Comparison of ENCODE assay signal across 13 cellular contexts in genomic region chr18:60910534-60910933, GRCh38.
"Had no signal": no experiment of that assay in that cellular context is flagged by ENCODE, and none has a peak within 500 bp of the region (broad histone marks: within the 10 kb centered on the region; RNA-seq: fewer than 3 reads in every experiment).

No MANE protein-coding gene starts in this region.

- H3K27me3 Mint-ChIP-seq: activated CD4-positive, alpha-beta memory T cell treated with anti-CD3 and anti-CD28 coated beads for 36 hours; brain; naive B cell had no signal

- H3K36me3 Mint-ChIP-seq: activated CD4-positive, alpha-beta memory T cell treated with anti-CD3 and anti-CD28 coated beads for 36 hours; brain; mesothelial cell of epicardium; naive B cell; stimulated activated effector memory CD8-positive, alpha-beta T cell treated with anti-CD3 and anti-CD28 coated beads, Interleukin-12 subunit alpha, Interleukin-12 subunit beta, amount 100 ng/mL, for 72 hours had no signal

- H3K4me1 ChIP-seq: esophagus muscularis mucosa, parathyroid adenoma had no signal

- DNase-seq: activated CD4-positive, alpha-beta memory T cell treated with anti-CD3 and anti-CD28 coated beads for 36 hours; activated naive CD4-positive, alpha-beta T cell; activated T-cell treated with anti-CD3 and anti-CD28 coated beads, Interleukin-2, amount 50 U/mL, for 72 hours; kidney glomerular epithelial cell; naive B cell; trophoblast cell had no signal

- H2AFZ ChIP-seq: hepatocyte, parathyroid adenoma had no signal

- H3K27ac Mint-ChIP-seq: activated CD4-positive, alpha-beta memory T cell treated with anti-CD3 and anti-CD28 coated beads for 36 hours; activated T-cell treated with anti-CD3 and anti-CD28 coated beads, Interleukin-2, amount 50 U/mL, for 72 hours; brain; mesothelial cell of epicardium; naive B cell; stimulated activated effector memory CD8-positive, alpha-beta T cell treated with anti-CD3 and anti-CD28 coated beads, Interleukin-12 subunit alpha, Interleukin-12 subunit beta, amount 100 ng/mL, for 72 hours had no signal

- H3K4me3 Mint-ChIP-seq: activated CD4-positive, alpha-beta memory T cell treated with anti-CD3 and anti-CD28 coated beads for 36 hours; activated T-cell treated with anti-CD3 and anti-CD28 coated beads, Interleukin-2, amount 50 U/mL, for 72 hours; brain; mesothelial cell of epicardium; naive B cell; stimulated activated effector memory CD8-positive, alpha-beta T cell treated with anti-CD3 and anti-CD28 coated beads, Interleukin-12 subunit alpha, Interleukin-12 subunit beta, amount 100 ng/mL, for 72 hours had no signal

- H3K27ac ChIP-seq: esophagus muscularis mucosa, hepatocyte, parathyroid adenoma had no signal

- H3K9ac ChIP-seq: parathyroid adenoma had no signal

- H3K4me3 ChIP-seq: esophagus muscularis mucosa, hepatocyte, smooth muscle cell had no signal

- H3K9me3 Mint-ChIP-seq: mesothelial cell of epicardium had no signal

- H3K4me1 Mint-ChIP-seq: brain; mesothelial cell of epicardium; naive B cell; stimulated activated effector memory CD8-positive, alpha-beta T cell treated with anti-CD3 and anti-CD28 coated beads, Interleukin-12 subunit alpha, Interleukin-12 subunit beta, amount 100 ng/mL, for 72 hours had no signal

- ATAC-seq: activated T-cell treated with anti-CD3 and anti-CD28 coated beads, Interleukin-2, amount 50 U/mL, for 72 hours; stimulated activated effector memory CD8-positive, alpha-beta T cell treated with anti-CD3 and anti-CD28 coated beads, Interleukin-12 subunit alpha, Interleukin-12 subunit beta, amount 100 ng/mL, for 72 hours had no signal

- H3K9me3 ChIP-seq: esophagus muscularis mucosa had no signal

- H3K36me3 ChIP-seq: esophagus muscularis mucosa had no signal

- H3K27me3 ChIP-seq: esophagus muscularis mucosa, hepatocyte had no signal

- H3K4me2 ChIP-seq: hepatocyte, smooth muscle cell had no signal

- H3K79me2 ChIP-seq: hepatocyte, parathyroid adenoma had no signal
